Comparison of ENCODE assay signal across 27 cellular contexts in genomic region chr1:39727932-39728317, GRCh38. TPM values are rescaled to one million over a fixed set of nuclear protein-coding genes. Genes with fewer than 3 reads are reported as not detected.
DNase-seq lines count a peak whose midpoint lies in the region; ATAC-seq, FAIRE-seq and TF ChIP-seq lines count a peak whose summit lies in the region.
"Had no signal": no experiment of that assay in that cellular context is flagged by ENCODE, and none has a peak within 500 bp of the region (broad histone marks: within the 10 kb centered on the region; RNA-seq: fewer than 3 reads in every experiment).

No MANE protein-coding gene starts in this region.

- DNase-seq in DMS153 treated with DMSO at 0.1 percent for 48 hours (lab: John Stamatoyannopoulos, UW; ENCODE audit: unreplicated experiment) (peak; percentile 70), NCI-H2107 (lab: John Stamatoyannopoulos, UW) (peak; percentile 99), H1 (ENCODE audit: low read depth in 1 of 2, low spot score in 2 of 2) (no peak), G401 (ENCODE audit: low spot score) (no peak), left lung (no peak)
- no peak for DNase-seq in activated naive CD8-positive, alpha-beta T cell treated with anti-CD3 and anti-CD28 coated beads for 36 hours
- DNase-seq in activated naive CD8-positive, alpha-beta T cell treated with anti-CD3 and anti-CD28 coated beads, Interleukin-2, amount 50 U/mL, for 24 hours: no peak
- DNase-seq: activated CD4-positive, alpha-beta T cell treated with anti-CD3 and anti-CD28 coated beads, Interleukin-2, amount 50 U/mL, for 1 hour; activated naive CD4-positive, alpha-beta T cell; CD8-positive, alpha-beta memory T cell; IMR-90; left cardiac atrium; naive B cell; NCI-H1417 treated with DMSO at 0.1 percent for 48 hours; ovary; right cardiac atrium; stimulated activated CD4-positive, alpha-beta T cell treated with anti-CD3 and anti-CD28 coated beads, Interleukin-4, amount 100 ng/mL, for 24 hours; stomach; T-helper 17 cell; transverse colon had no signal

- H2AFZ ChIP-seq in H1 (ENCODE audit: low read length): no peak overlapping the region

- TF ChIP-seq POLR2A in H1 (IDR thresholded peaks at IDR 0.05; ENCODE audit: control extremely low read depth in 1 of 2, low read depth in 2 of 2, low read length in 2 of 2): no peak

- no peaks in the 10 kb centered on the region for H3K36me3 Mint-ChIP-seq in activated naive CD8-positive, alpha-beta T cell treated with anti-CD3 and anti-CD28 coated beads for 36 hours
- H3K36me3 Mint-ChIP-seq in activated naive CD8-positive, alpha-beta T cell treated with anti-CD3 and anti-CD28 coated beads, Interleukin-2, amount 50 U/mL, for 24 hours (ENCODE audit: low read depth): no peaks in the 10 kb centered on the region
- H3K36me3 Mint-ChIP-seq: CD8-positive, alpha-beta memory T cell; naive B cell had no signal

- no peak for TF ChIP-seq EP300 in H1 (IDR thresholded peaks at IDR 0.05; ENCODE audit: borderline replicate concordance in 1 of 2, low read depth in 2 of 2, low read length in 2 of 2)

- H3K27ac Mint-ChIP-seq in activated naive CD8-positive, alpha-beta T cell treated with anti-CD3 and anti-CD28 coated beads for 36 hours: no peak overlapping the region
- no peak overlapping the region for H3K27ac Mint-ChIP-seq in activated naive CD8-positive, alpha-beta T cell treated with anti-CD3 and anti-CD28 coated beads, Interleukin-2, amount 50 U/mL, for 24 hours
- H3K27ac Mint-ChIP-seq: CD8-positive, alpha-beta memory T cell had no signal

- H4K8ac ChIP-seq in H1 (ENCODE audit: extremely low read depth, insufficient read depth, low read length): no peak overlapping the region

- ATAC-seq in left lung: no peak
- no peak for ATAC-seq in activated naive CD8-positive, alpha-beta T cell treated with anti-CD3 and anti-CD28 coated beads, Interleukin-2, amount 50 U/mL, for 24 hours
- ATAC-seq: left cardiac atrium, right cardiac atrium, T-helper 17 cell had no signal

- H4K20me1 ChIP-seq in BLaER1 (no peaks in the 10 kb centered on the region), H1 (replicated peaks in 1 of 2; ENCODE audit: control insufficient read depth in 1 of 2, insufficient read depth in 2 of 2, low read length in 2 of 2) (no peaks in the 10 kb centered on the region)

- H3K27ac ChIP-seq in BLaER1 (no peak overlapping the region), H1 (ENCODE audit: low read depth, low read length) (no peak overlapping the region), left lung (no peak overlapping the region)
- H3K27ac ChIP-seq: ovary, SJSA1, stomach, transverse colon had no signal

- in situ Hi-C loops in G401 (cut with HindIII; ENCODE audit: low sequenced_read_pairs): no loop called here

- H3K4me1 Mint-ChIP-seq in activated naive CD8-positive, alpha-beta T cell treated with anti-CD3 and anti-CD28 coated beads for 36 hours: peaks cover 4% of the 10 kb centered on the region
- peaks cover 24% of the 10 kb centered on the region for H3K4me1 Mint-ChIP-seq in activated naive CD8-positive, alpha-beta T cell treated with anti-CD3 and anti-CD28 coated beads, Interleukin-2, amount 50 U/mL, for 24 hours
- H3K4me1 Mint-ChIP-seq: naive B cell had no signal

- TF ChIP-seq RAD21 in H1 (IDR thresholded peaks at IDR 0.05 in 1 of 2, conservative IDR thresholded peaks at IDR 0.05 in 1 of 2; ENCODE audit: low read depth in 2 of 2, low read length in 2 of 2): no peak

- H3K4me3 ChIP-seq in BLaER1 (no peak overlapping the region), H1 (ENCODE audit: extremely low read depth in 1 of 4, insufficient read depth in 2 of 4, low read depth in 3 of 4, low read length in 4 of 4) (no peak overlapping the region), left lung (no peak overlapping the region)
- H3K4me3 ChIP-seq: ovary, SJSA1, stomach, transverse colon had no signal

- intact Hi-C loops in left lung (cut with DNase I): no loop called here

- H3K23me2 ChIP-seq in H1 (ENCODE audit: low read depth, low read length): no peaks in the 10 kb centered on the region

- H3K79me1 ChIP-seq in H1 (ENCODE audit: low read depth, low read length): no peaks in the 10 kb centered on the region

- peaks cover 10% of the 10 kb centered on the region for H3K4me1 ChIP-seq in BLaER1
- H3K4me1 ChIP-seq in H1 (replicated peaks in 1 of 4; ENCODE audit: control insufficient read depth in 3 of 4, insufficient read depth in 4 of 4, low read length in 3 of 4): no peaks in the 10 kb centered on the region
- no peaks in the 10 kb centered on the region for H3K4me1 ChIP-seq in left lung
- H3K4me1 ChIP-seq: SJSA1, stomach, transverse colon had no signal

- H2BK120ac ChIP-seq in H1 (replicated peaks; ENCODE audit: low read depth, low read length): no peak overlapping the region

- no peak for FAIRE-seq in H1 (lab: Jason Lieb, UNC)
- FAIRE-seq: endometrium, RCC 7860 had no signal

- no peaks in the 10 kb centered on the region for H3K79me2 ChIP-seq in H1 (ENCODE audit: control insufficient read depth in 1 of 2, insufficient read depth in 2 of 2, low read length in 2 of 2)

- WGBS in H1 (ENCODE audit: extremely low coverage in 1 of 2, insufficient coverage in 1 of 2, insufficient read length in 1 of 2, insufficient replicate concordance in 2 of 2, low coverage in 1 of 2, low lambda C conversion rate in 2 of 2, missing lambda C conversion rate in 1 of 2), 2 experiments: 76% methylated on average over 14 of the region's 14 CpGs; no CpG with 5 or more reads in 1 of the 2 experiments

- TF ChIP-seq CTCF in H1 (IDR thresholded peaks at IDR 0.05; ENCODE audit: control extremely low read depth in 1 of 3, insufficient read depth in 1 of 3, low read depth in 1 of 3, low read length in 3 of 3) (no peak), left lung (IDR thresholded peaks at IDR 0.05) (no peak)

- H3K14ac ChIP-seq in H1 (ENCODE audit: insufficient read length): no peak overlapping the region

- peaks cover 81% of the 10 kb centered on the region for H3K27me3 Mint-ChIP-seq in activated naive CD8-positive, alpha-beta T cell treated with anti-CD3 and anti-CD28 coated beads for 36 hours
- H3K27me3 Mint-ChIP-seq in activated naive CD8-positive, alpha-beta T cell treated with anti-CD3 and anti-CD28 coated beads, Interleukin-2, amount 50 U/mL, for 24 hours: peaks cover 61% of the 10 kb centered on the region

- 0 out of 2 replicates have a peak overlapping the region, but pooled peaks have one; percentile 24 for H2AK5ac ChIP-seq in H1 (ENCODE audit: low read depth, low read length)

- H2BK12ac ChIP-seq in H1 (ENCODE audit: low read depth, low read length): no peak overlapping the region

- H3K27me3 ChIP-seq in BLaER1: peaks cover 13% of the 10 kb centered on the region
- H3K27me3 ChIP-seq in H1 (replicated peaks in 1 of 4; ENCODE audit: control insufficient read depth in 3 of 4, extremely low read depth in 1 of 4, insufficient read depth in 3 of 4, low read length in 3 of 4): peaks cover 2 to 51% (median 35%) of the 10 kb centered on the region in 4 experiments
- H3K27me3 ChIP-seq in left lung: peaks cover 26 to 71% of the 10 kb centered on the region in 2 donors
- H3K27me3 ChIP-seq: ovary had no signal

- peak overlapping the region; percentile 54 for H3K4me2 ChIP-seq in BLaER1
- H3K4me2 ChIP-seq in H1 (ENCODE audit: insufficient read depth in 1 of 2, low read depth in 2 of 2, low read length in 2 of 2): no peak overlapping the region

- H3K56ac ChIP-seq in H1 (replicated peaks; ENCODE audit: insufficient read length, low read depth, low read length): no peak overlapping the region

- H3K4ac ChIP-seq in H1 (replicated peaks; ENCODE audit: insufficient read length, low read depth, low read length): no peak overlapping the region

- CTCF ChIA-PET in H1 (lab: Charles Lee; ENCODE audit: partially characterized antibody): interaction anchor here (0.7 to 1.6 kb wide), 3 partner anchors 8 to 75 kb away, joined by 3 read pairs; no protein-coding TSS in a partner anchor

- no peak overlapping the region for H2BK5ac ChIP-seq in H1 (ENCODE audit: low read depth, low read length)

- H3K9me3 Mint-ChIP-seq in activated naive CD8-positive, alpha-beta T cell treated with anti-CD3 and anti-CD28 coated beads for 36 hours: no peaks in the 10 kb centered on the region
- H3K9me3 Mint-ChIP-seq in activated naive CD8-positive, alpha-beta T cell treated with anti-CD3 and anti-CD28 coated beads, Interleukin-2, amount 50 U/mL, for 24 hours: no peaks in the 10 kb centered on the region
- H3K9me3 Mint-ChIP-seq: CD8-positive, alpha-beta memory T cell; naive B cell had no signal

- no peak overlapping the region for H3K23ac ChIP-seq in H1 (ENCODE audit: insufficient read length)

- POLR2A ChIA-PET in H1 (lab: Charles Lee; ENCODE audit: partially characterized antibody): no interaction called here

- H3K9ac ChIP-seq in BLaER1: no peak overlapping the region
- H3K9ac ChIP-seq in H1 (replicated peaks in 1 of 4; ENCODE audit: extremely low read depth in 1 of 4, low read depth in 3 of 4, low read length in 3 of 4): no peak overlapping the region

- H2BK20ac ChIP-seq in H1 (ENCODE audit: low read length): no peak overlapping the region

- H3K36me3 ChIP-seq in BLaER1 (no peaks in the 10 kb centered on the region), H1 (ENCODE audit: control insufficient read depth in 2 of 4, insufficient read depth in 4 of 4, low read length in 3 of 4) (no peaks in the 10 kb centered on the region), left lung (no peaks in the 10 kb centered on the region)
- H3K36me3 ChIP-seq: ovary, SJSA1, stomach, transverse colon had no signal

- H2BK15ac ChIP-seq in H1 (ENCODE audit: low read length): no peak overlapping the region

- no peak overlapping the region for H4K5ac ChIP-seq in H1 (ENCODE audit: insufficient read length, low read depth, low read length)

- no peak overlapping the region for H3K4me3 Mint-ChIP-seq in activated naive CD8-positive, alpha-beta T cell treated with anti-CD3 and anti-CD28 coated beads for 36 hours
- no peak overlapping the region for H3K4me3 Mint-ChIP-seq in activated naive CD8-positive, alpha-beta T cell treated with anti-CD3 and anti-CD28 coated beads, Interleukin-2, amount 50 U/mL, for 24 hours
- H3K4me3 Mint-ChIP-seq: T-helper 17 cell had no signal

- H3K18ac ChIP-seq in H1 (ENCODE audit: extremely low read depth, low read length): no peak overlapping the region

- H3K9me3 ChIP-seq in BLaER1: no peaks in the 10 kb centered on the region; the same call in 1 of the 2 replicates
- H3K9me3 ChIP-seq in H1 (ENCODE audit: insufficient read depth in 2 of 2, low read depth in 1 of 2, low read length in 1 of 2): no peaks in the 10 kb centered on the region
- no peaks in the 10 kb centered on the region for H3K9me3 ChIP-seq in left lung
- H3K9me3 ChIP-seq: ovary, SJSA1, stomach, transverse colon had no signal

- H4K91ac ChIP-seq in H1 (replicated peaks; ENCODE audit: insufficient read length, low read length): no peak overlapping the region

RNA-seq across cellular contexts. Expression of gene PPIE, which starts 10.8 kb away (rescaled TPM):
- total RNA-seq in H1 (2021; fragmentation: NEBNext Ultra II Directional; extraction: Animal tissue kit (Norgen Biotek cat#: 25700)): 38.9 and 40.2 TPM in 2 replicates
- polyA plus RNA-seq in H1 (2011; rRNA removed): 49.4 and 56.1 TPM in 2 replicates
- polyA plus RNA-seq in H1 (2011; cell fraction: cytosol; rRNA removed): 79.8 TPM
- 61.8 TPM for polyA plus RNA-seq in H1 (2011; cell fraction: nucleus; rRNA removed)
- polyA plus RNA-seq in H1 (2012, experiment 1 of 2): 44.8 to 55.0 TPM (median 51.6 TPM) in 4 replicates
- polyA plus RNA-seq in H1 (2012, experiment 2 of 2): 52.5 TPM
- 36.2 TPM for polyA plus RNA-seq in H1 (2013, experiment 1 of 2)
- polyA plus RNA-seq in H1 (2013, experiment 2 of 2): 34.8 TPM
- 33.4 and 38.9 TPM in 2 replicates for polyA minus RNA-seq in H1 (2011; rRNA and poly(A)+ RNA removed)
- polyA minus RNA-seq in H1 (2011; cell fraction: cytosol; rRNA and poly(A)+ RNA removed): 10.3 TPM
- polyA minus RNA-seq in H1 (2011; cell fraction: nucleus; rRNA and poly(A)+ RNA removed): 27.4 TPM
- 10 to 100 TPM; 66.9 to 68.0 TPM for total RNA-seq in activated naive CD8-positive, alpha-beta T cell treated with anti-CD3 and anti-CD28 coated beads for 36 hours
- 80.4 and 86.0 TPM in 2 replicates for total RNA-seq in G401 (2014; rRNA removed; shearing (Covaris generic))
- total RNA-seq in left lung: 10 to 100 TPM; 34.2 to 36.3 TPM

RNA-seq across cellular contexts. Expression of gene HPCAL4, which starts 36.7 kb away (rescaled TPM):
- total RNA-seq in H1 (2021; fragmentation: NEBNext Ultra II Directional; extraction: Animal tissue kit (Norgen Biotek cat#: 25700)): 0.46 and 0.54 TPM in 2 replicates
- 0.55 and 0.74 TPM in 2 replicates for polyA plus RNA-seq in H1 (2011; rRNA removed)
- polyA plus RNA-seq in H1 (2011; cell fraction: cytosol; rRNA removed): 0.72 TPM
- polyA plus RNA-seq in H1 (2011; cell fraction: nucleus; rRNA removed): 0.97 TPM
- polyA plus RNA-seq in H1 (2012, experiment 1 of 2): 0.32 to 0.92 TPM (median 0.64 TPM) in 4 replicates
- 0.41 TPM for polyA plus RNA-seq in H1 (2012, experiment 2 of 2)
- 0.81 TPM for polyA plus RNA-seq in H1 (2013, experiment 1 of 2)
- polyA plus RNA-seq in H1 (2013, experiment 2 of 2): 0.79 TPM
- polyA minus RNA-seq in H1 (2011; rRNA and poly(A)+ RNA removed): 1.8 and 2.1 TPM in 2 replicates
- polyA minus RNA-seq in H1 (2011; cell fraction: cytosol; rRNA and poly(A)+ RNA removed): 0.51 TPM
- 1.00 TPM for polyA minus RNA-seq in H1 (2011; cell fraction: nucleus; rRNA and poly(A)+ RNA removed)
- total RNA-seq in activated naive CD8-positive, alpha-beta T cell treated with anti-CD3 and anti-CD28 coated beads for 36 hours: 1 to 10 TPM; 1.8 to 2.2 TPM
- 0.62 and 1.9 TPM in 2 replicates for total RNA-seq in G401 (2014; rRNA removed; shearing (Covaris generic))
- total RNA-seq in left lung: 1 to 10 TPM in 1 of 2 donors, under 1 TPM in 1; 0.31 to 1.9 TPM
- total RNA-seq: IMR-90, mesenteric fat pad had no signal

RNA-seq across cellular contexts. Expression of gene OXCT2, which starts 43.2 kb away (rescaled TPM):
- 2.9 TPM in 2 replicates for total RNA-seq in H1 (2021; fragmentation: NEBNext Ultra II Directional; extraction: Animal tissue kit (Norgen Biotek cat#: 25700))
- 2.6 and 3.4 TPM in 2 replicates for polyA plus RNA-seq in H1 (2011; rRNA removed)
- 3.6 TPM for polyA plus RNA-seq in H1 (2011; cell fraction: cytosol; rRNA removed)
- 5.4 TPM for polyA plus RNA-seq in H1 (2011; cell fraction: nucleus; rRNA removed)
- 1.7 to 3.9 TPM (median 3.1 TPM) in 4 replicates for polyA plus RNA-seq in H1 (2012, experiment 1 of 2)
- 2.0 TPM for polyA plus RNA-seq in H1 (2012, experiment 2 of 2)
- 1.5 TPM for polyA plus RNA-seq in H1 (2013, experiment 1 of 2)
- 1.5 TPM for polyA plus RNA-seq in H1 (2013, experiment 2 of 2)
- polyA minus RNA-seq in H1 (2011; rRNA and poly(A)+ RNA removed): 3.0 and 3.5 TPM in 2 replicates
- polyA minus RNA-seq in H1 (2011; cell fraction: cytosol; rRNA and poly(A)+ RNA removed): 1.2 TPM
- polyA minus RNA-seq in H1 (2011; cell fraction: nucleus; rRNA and poly(A)+ RNA removed): 4.5 TPM
- 1 to 10 TPM; 3.8 to 5.7 TPM for total RNA-seq in activated naive CD8-positive, alpha-beta T cell treated with anti-CD3 and anti-CD28 coated beads for 36 hours
- not detected in 2 replicates for total RNA-seq in G401 (2014; rRNA removed; shearing (Covaris generic))
- total RNA-seq in left lung: under 1 TPM; 0.55 to 0.82 TPM
- total RNA-seq: H4 had no signal
- polyA plus RNA-seq: CD8-positive, alpha-beta memory T cell had no signal

RNA-seq across cellular contexts. Expression of gene NT5C1A, which starts 56.0 kb away (rescaled TPM):
- not detected in 2 replicates for total RNA-seq in H1 (2021; fragmentation: NEBNext Ultra II Directional; extraction: Animal tissue kit (Norgen Biotek cat#: 25700))
- polyA plus RNA-seq in H1 (2011; rRNA removed): 0.06 TPM in 1 of 2 replicates, not detected in the other
- polyA plus RNA-seq in H1 (2011; cell fraction: cytosol; rRNA removed): not detected
- not detected for polyA plus RNA-seq in H1 (2011; cell fraction: nucleus; rRNA removed)
- not detected in 4 replicates for polyA plus RNA-seq in H1 (2012, experiment 1 of 2)
- polyA plus RNA-seq in H1 (2012, experiment 2 of 2): not detected
- not detected for polyA plus RNA-seq in H1 (2013, experiment 1 of 2)
- not detected for polyA plus RNA-seq in H1 (2013, experiment 2 of 2)
- polyA minus RNA-seq in H1 (2011; rRNA and poly(A)+ RNA removed): 0.16 TPM in 1 of 2 replicates, not detected in the other
- polyA minus RNA-seq in H1 (2011; cell fraction: cytosol; rRNA and poly(A)+ RNA removed): not detected
- polyA minus RNA-seq in H1 (2011; cell fraction: nucleus; rRNA and poly(A)+ RNA removed): not detected
- total RNA-seq in activated naive CD8-positive, alpha-beta T cell treated with anti-CD3 and anti-CD28 coated beads for 36 hours: under 1 TPM in 1 of 2 experiments, not detected in 1; 0.32 TPM
- not detected in 2 replicates for total RNA-seq in G401 (2014; rRNA removed; shearing (Covaris generic))
- total RNA-seq in left lung: 1 to 10 TPM in 1 of 2 donors, under 1 TPM in 1; 0.42 to 8.9 TPM
- total RNA-seq: CD8-positive, alpha-beta memory T cell; IMR-90; M059J; SJSA1; transverse colon had no signal
- polyA plus RNA-seq: CD8-positive, alpha-beta memory T cell; IMR-90 had no signal

Comparison
In these comparisons a context has a peak if more than half of its experiments do, and no peak if none do; other contexts are left out.
1. DNase-seq: peak in DMS153 treated with DMSO at 0.1 percent for 48 hours (single experiment) and NCI-H2107 (single experiment); none in H1 (0 of 2), activated naive CD8-positive, alpha-beta T cell treated with anti-CD3 and anti-CD28 coated beads for 36 hours (single experiment), G401 (single experiment), left lung (0 of 2) and activated naive CD8-positive, alpha-beta T cell treated with anti-CD3 and anti-CD28 coated beads, Interleukin-2, amount 50 U/mL, for 24 hours (single experiment).